18 cellular contexts compared by ENCODE assay signal in genomic region chr6:161161889-161162624, GRCh38.
DNase-seq lines count a peak whose midpoint lies in the region; ATAC-seq and TF ChIP-seq lines count a peak whose summit lies in the region.
"Had no signal": no experiment of that assay in that cellular context is flagged by ENCODE, and none has a peak within 500 bp of the region (broad histone marks: within the 10 kb centered on the region; RNA-seq: fewer than 3 reads in every experiment).

No MANE protein-coding gene starts in this region.

- H3K79me1 ChIP-seq in mesenchymal stem cell (replicated peaks; ENCODE audit: low read length, poor library complexity, severe bottlenecking), result peaks cover 20% of the 10 kb centered on the region

- H3K4me1 Mint-ChIP-seq in naive thymus-derived CD8-positive, alpha-beta T cell, result no peaks in the 10 kb centered on the region
- H3K4me1 Mint-ChIP-seq: stimulated activated memory B cell treated with anti-CD40 and anti-IgM and Interleukin-4, amounts not matched to agents 10 μg/mL and 1 μg/mL and 100 μg/mL, for 72 hours had no signal

- H3K23ac ChIP-seq in mesenchymal stem cell (ENCODE audit: low read length in 2 of 2), result no peak overlapping the region

- no peak overlapping the region for H3K27ac Mint-ChIP-seq in naive thymus-derived CD8-positive, alpha-beta T cell
- H3K27ac Mint-ChIP-seq: activated CD8-positive, alpha-beta T cell treated with anti-CD3 and anti-CD28 coated beads, Interleukin-2, amount 10 ng/mL, durations not matched to agents 7 days and 5 days; stimulated activated memory B cell treated with anti-CD40 and anti-IgM and Interleukin-4, amounts not matched to agents 10 μg/mL and 1 μg/mL and 100 μg/mL, for 72 hours had no signal

- H3K18ac ChIP-seq in mesenchymal stem cell (ENCODE audit: low read depth in 1 of 2, low read length in 2 of 2), result peak overlapping the region in 1 of 2 experiments; percentile 11

- H2BK5ac ChIP-seq in mesenchymal stem cell (ENCODE audit: low read depth, low read length, poor library complexity, severe bottlenecking), result no peak overlapping the region

- H3K27me3 Mint-ChIP-seq in naive thymus-derived CD8-positive, alpha-beta T cell, result no peaks in the 10 kb centered on the region
- H3K27me3 Mint-ChIP-seq: stimulated activated memory B cell treated with anti-CD40 and anti-IgM and Interleukin-4, amounts not matched to agents 10 μg/mL and 1 μg/mL and 100 μg/mL, for 72 hours had no signal

- H2BK12ac ChIP-seq in mesenchymal stem cell (ENCODE audit: low read length in 2 of 2), result no peak overlapping the region

- no peak overlapping the region for H3K14ac ChIP-seq in mesenchymal stem cell (ENCODE audit: low read length in 2 of 2)

- POLR2A ChIA-PET in naive thymus-derived CD8-positive, alpha-beta T cell (lab: Charles Lee), result no interaction called here

- WGBS in mesenchymal stem cell, result 98% methylated on average over 15 of the region's 16 CpGs

- no peak overlapping the region for H3K4ac ChIP-seq in mesenchymal stem cell (ENCODE audit: low read depth in 1 of 2, low read length in 2 of 2)

- peaks cover 26% of the 10 kb centered on the region for H3K4me1 ChIP-seq in mesenchymal stem cell (ENCODE audit: control insufficient read depth, insufficient read depth, low read depth, low read length)
- H3K4me1 ChIP-seq: uterus had no signal

- no peaks in the 10 kb centered on the region for H3K9me3 ChIP-seq in mesenchymal stem cell (ENCODE audit: control insufficient read depth, low read length)
- H3K9me3 ChIP-seq: uterus had no signal

- in situ Hi-C loops in ACHN (cut with HindIII; ENCODE audit: low pct_ligation_motif_present, low pct_unique_long_range_greater_than_20kb, low sequenced_read_pairs), result no loop called here

- no peak for TF ChIP-seq CTCF in cardiac fibroblast (IDR thresholded peaks at IDR 0.05; ENCODE audit: low read depth, low read length)

- H3K9ac ChIP-seq in mesenchymal stem cell (ENCODE audit: low read length), result no peak overlapping the region

- no peaks in the 10 kb centered on the region for H3K27me3 ChIP-seq in mesenchymal stem cell (ENCODE audit: control insufficient read depth in 1 of 2, insufficient read depth in 1 of 2, low read length in 2 of 2)
- H3K27me3 ChIP-seq: hepatocyte, uterus had no signal

- DNase-seq in ACHN (peak; percentile 16), GM04503 (ENCODE audit: low read depth) (peak; percentile 71), cardiac fibroblast (ENCODE audit: low read depth in 2 of 2) (peak; percentile 20 to 74), mesenchymal stem cell (peak; percentile 17), nucleus accumbens (lab: John Stamatoyannopoulos, UW) (no peak)
- no peak for DNase-seq in naive thymus-derived CD8-positive, alpha-beta T cell
- DNase-seq: activated CD8-positive, alpha-beta T cell treated with anti-CD3 and anti-CD28 coated beads, Interleukin-2, amount 10 ng/mL, durations not matched to agents 7 days and 5 days; AML-193; DMS53; H7; KBM-7; NCI-H526; WERI-Rb-1 had no signal

- H4K91ac ChIP-seq in mesenchymal stem cell (ENCODE audit: low read length), result peak overlapping the region; percentile 60

- H4K8ac ChIP-seq in mesenchymal stem cell (ENCODE audit: low read length), result no peak overlapping the region

- ATAC-seq in HG02610 (IDR thresholded peaks at IDR 0.05; ENCODE audit: unreplicated experiment) (no peak), HG03097 (IDR thresholded peaks at IDR 0.05; ENCODE audit: low FRiP score, unreplicated experiment) (no peak)
- no peak for ATAC-seq in naive thymus-derived CD8-positive, alpha-beta T cell
- ATAC-seq: activated CD8-positive, alpha-beta T cell treated with anti-CD3 and anti-CD28 coated beads, Interleukin-2, amount 10 ng/mL, durations not matched to agents 7 days and 5 days; stimulated activated memory B cell treated with anti-CD40 and anti-IgM and Interleukin-4, amounts not matched to agents 10 μg/mL and 1 μg/mL and 100 μg/mL, for 72 hours had no signal

- H3K4me2 ChIP-seq in mesenchymal stem cell (ENCODE audit: low read length, poor library complexity, severe bottlenecking), result no peak overlapping the region
- H3K4me2 ChIP-seq: hepatocyte had no signal

- H2AFZ ChIP-seq in mesenchymal stem cell (ENCODE audit: low read depth, low read length), result no peak overlapping the region
- H2AFZ ChIP-seq: hepatocyte had no signal

- H2BK15ac ChIP-seq in mesenchymal stem cell (ENCODE audit: low read depth, poor library complexity, severe bottlenecking), result no peak overlapping the region

- H3K36me3 ChIP-seq in mesenchymal stem cell (ENCODE audit: control insufficient read depth in 1 of 2, insufficient read depth in 2 of 2, low read depth in 1 of 2, low read length in 2 of 2), result peaks cover 36 to 41% of the 10 kb centered on the region in 2 experiments
- H3K36me3 ChIP-seq: uterus had no signal

- peak overlapping the region; percentile 17 for H3K27ac ChIP-seq in mesenchymal stem cell (ENCODE audit: low read length, poor library complexity, severe bottlenecking)
- H3K27ac ChIP-seq: hepatocyte, uterus, WERI-Rb-1 had no signal

- H3K4me3 Mint-ChIP-seq in naive thymus-derived CD8-positive, alpha-beta T cell, result no peak overlapping the region
- H3K4me3 Mint-ChIP-seq: activated CD8-positive, alpha-beta T cell treated with anti-CD3 and anti-CD28 coated beads, Interleukin-2, amount 10 ng/mL, durations not matched to agents 7 days and 5 days; stimulated activated memory B cell treated with anti-CD40 and anti-IgM and Interleukin-4, amounts not matched to agents 10 μg/mL and 1 μg/mL and 100 μg/mL, for 72 hours had no signal

- no peak overlapping the region for H2AK5ac ChIP-seq in mesenchymal stem cell (ENCODE audit: low read length, severe bottlenecking)

- H3K36me3 Mint-ChIP-seq in naive thymus-derived CD8-positive, alpha-beta T cell, result peaks cover 15 to 32% (median 23%) of the 10 kb centered on the region in 3 donors

- H3K9me3 Mint-ChIP-seq in naive thymus-derived CD8-positive, alpha-beta T cell, result peaks cover 2 to 14% (median 7%) of the 10 kb centered on the region in 9 donors

- H3K4me3 ChIP-seq in cardiac fibroblast (replicated peaks in 1 of 2; ENCODE audit: low read depth in 2 of 2, low read length in 2 of 2), result no peak overlapping the region
- H3K4me3 ChIP-seq in mesenchymal stem cell (ENCODE audit: insufficient read depth in 1 of 2, low read depth in 1 of 2, low read length in 2 of 2), result no peak overlapping the region
- H3K4me3 ChIP-seq: hepatocyte, uterus had no signal

- H2BK120ac ChIP-seq in mesenchymal stem cell (ENCODE audit: low read depth, low read length), result no peak overlapping the region

Comparison
In these comparisons a context has a peak if more than half of its experiments do, and no peak if none do; other contexts are left out.
1. DNase-seq: peak in ACHN (single experiment), GM04503 (single experiment), cardiac fibroblast (2 of 2) and mesenchymal stem cell (single experiment); none in naive thymus-derived CD8-positive, alpha-beta T cell (0 of 10) and nucleus accumbens (0 of 56).